19 cellular contexts compared by ENCODE assay signal in genomic region chr7:48634116-48634632, GRCh38.
"Had no signal": no experiment of that assay in that cellular context is flagged by ENCODE, and none has a peak within 500 bp of the region (broad histone marks: within the 10 kb centered on the region; RNA-seq: fewer than 3 reads in every experiment).

No MANE protein-coding gene starts in this region.

- H3K9me3 ChIP-seq: spleen had no signal

- H3K27ac ChIP-seq: spleen, tibial nerve had no signal

- H3K36me3 Mint-ChIP-seq: activated naive CD4-positive, alpha-beta T cell treated with anti-CD3 and anti-CD28 coated beads, Interleukin-2, amount 50 U/mL, for 72 hours had no signal

- ATAC-seq: activated naive CD4-positive, alpha-beta T cell treated with anti-CD3 and anti-CD28 coated beads, Interleukin-2, amount 50 U/mL, for 72 hours; left lobe of liver had no signal

- H3K27me3 Mint-ChIP-seq: activated B cell treated with CpG ODN at 0.5 μM for 24 hours had no signal

- H3K9me3 Mint-ChIP-seq: nephron had no signal

- FAIRE-seq: frontal cortex, keratinocyte, urothelium cell line had no signal

- H3K27me3 ChIP-seq: spleen, tibial nerve had no signal

- H3K4me1 ChIP-seq: spleen, tibial nerve had no signal

- H3K36me3 ChIP-seq: tibial nerve had no signal

- H3K4me1 Mint-ChIP-seq: activated B cell treated with CpG ODN at 0.5 μM for 24 hours had no signal

- H3K4me3 Mint-ChIP-seq: activated B cell treated with CpG ODN at 0.5 μM for 24 hours, nephron had no signal

- H3K4me3 ChIP-seq: lung, spleen, tibial nerve had no signal

- H3K27ac Mint-ChIP-seq: activated B cell treated with CpG ODN at 0.5 μM for 24 hours; activated naive CD4-positive, alpha-beta T cell treated with anti-CD3 and anti-CD28 coated beads, Interleukin-2, amount 50 U/mL, for 72 hours; nephron had no signal

- DNase-seq: activated B cell treated with CpG ODN at 0.5 μM for 24 hours; activated CD4-positive, alpha-beta T cell treated with anti-CD3 and anti-CD28 coated beads for 48 hours; activated T-cell treated with anti-CD3 and anti-CD28 coated beads for 4 hours; amniotic stem cell; effector CD4-positive, alpha-beta T cell; hypothalamus; nucleus accumbens; spleen; stimulated activated CD8-positive, alpha-beta memory T cell treated with anti-CD3 and anti-CD28 coated beads, Interleukin-4, amount 100 ng/mL, for 48 hours; stimulated activated naive CD4-positive, alpha-beta T cell; substantia nigra had no signal
